Comparison of ENCODE assay signal across 25 cellular contexts in the genomic region with DNA sequence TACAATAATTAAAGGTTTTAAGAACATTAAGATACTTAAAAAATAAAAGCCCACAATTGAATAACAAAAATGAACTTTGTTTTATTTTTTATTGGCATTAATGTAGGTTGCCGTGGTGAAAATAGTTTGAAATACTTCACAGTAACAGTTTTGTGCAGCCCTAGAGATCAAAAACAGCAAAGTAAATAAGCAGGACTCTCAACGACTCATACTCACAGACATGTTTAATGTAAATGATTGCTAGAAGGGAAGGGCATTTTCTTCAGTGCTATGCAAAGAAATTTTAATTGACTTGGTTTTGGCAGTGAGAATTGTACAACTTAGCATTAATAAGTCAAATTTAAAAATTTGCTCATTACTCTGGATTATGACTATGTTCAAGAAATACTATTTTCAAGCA. TPM values are rescaled to one million over a fixed set of nuclear protein-coding genes. Genes with fewer than 3 reads are reported as not detected.
DNase-seq lines count a peak whose midpoint lies in the region; ATAC-seq, FAIRE-seq and TF ChIP-seq lines count a peak whose summit lies in the region.
"Had no signal": no experiment of that assay in that cellular context is flagged by ENCODE, and none has a peak within 500 bp of the region (broad histone marks: within the 10 kb centered on the region; RNA-seq: fewer than 3 reads in every experiment).

No MANE protein-coding gene starts in this region.

- no peaks in the 10 kb centered on the region for H3K36me3 ChIP-seq in HepG2 (replicated peaks in 1 of 2; ENCODE audit: control insufficient read depth in 1 of 2, insufficient read depth in 2 of 2, low read length in 2 of 2)
- no peaks in the 10 kb centered on the region for H3K36me3 ChIP-seq in right lobe of liver
- no peaks in the 10 kb centered on the region for H3K36me3 ChIP-seq in OCI-LY7 (ENCODE audit: insufficient read depth, low read length)
- no peaks in the 10 kb centered on the region for H3K36me3 ChIP-seq in fibroblast of lung (ENCODE audit: control insufficient read depth, insufficient read depth, low read length)
- no peaks in the 10 kb centered on the region for H3K36me3 ChIP-seq in smooth muscle cell (ENCODE audit: low read depth)
- H3K36me3 ChIP-seq: breast epithelium, colonic mucosa, esophagus muscularis mucosa had no signal

- POLR2A ChIA-PET in HepG2 (lab: Yijun Ruan, JAX) (no interaction called here), OCI-LY7 (lab: Charles Lee) (no interaction called here), MCF 10A (lab: Yijun Ruan, JAX) (no interaction called here)

- H3K36me3 Mint-ChIP-seq in MCF 10A (ENCODE audit: insufficient read depth, unreplicated experiment), result no peaks in the 10 kb centered on the region

- no peaks in the 10 kb centered on the region for H3K9me2 ChIP-seq in OCI-LY7 (ENCODE audit: insufficient read depth, low read length)

- H3F3A ChIP-seq in smooth muscle cell (ENCODE audit: low read depth), result peaks cover 7% of the 10 kb centered on the region

- in situ Hi-C loops in HepG2 (cut with HindIII; ENCODE audit: extremely low pct_ligation_motif_present, low pct_unique_long_range_greater_than_20kb), result no loop called here

- 33% methylated on average over 2 of the region's 2 CpGs for WGBS in HepG2 (ENCODE audit: low lambda C conversion rate)
- WGBS in right lobe of liver (ENCODE audit: insufficient coverage, low coverage, low lambda C conversion rate, missing lambda C conversion rate), result 75% methylated on average over 2 of the region's 2 CpGs
- WGBS in smooth muscle cell (ENCODE audit: low lambda C conversion rate), result 39% methylated on average over 2 of the region's 2 CpGs

- TF ChIP-seq CTCF in HepG2 (CRISPR knock-in tag; IDR thresholded peaks at IDR 0.05) (no peak), right lobe of liver (IDR thresholded peaks at IDR 0.05) (no peak), OCI-LY7 (conservative IDR thresholded peaks at IDR 0.05; ENCODE audit: low read length) (no peak), fibroblast of lung (conservative IDR thresholded peaks at IDR 0.05 in 1 of 2, IDR thresholded peaks at IDR 0.05 in 1 of 2; ENCODE audit: low read depth in 1 of 2, low read length in 2 of 2) (no peak), smooth muscle cell (IDR thresholded peaks at IDR 0.05; ENCODE audit: borderline replicate concordance, insufficient read depth, poor library complexity, severe bottlenecking) (no peak), MCF 10A (IDR thresholded peaks at IDR 0.05; ENCODE audit: unreplicated experiment) (no peak)

- TF ChIP-seq EP300 in HepG2 (IDR thresholded peaks at IDR 0.05; ENCODE audit: low read depth in 2 of 2, low read length in 2 of 2) (no peak), HepG2 (CRISPR knock-in tag; IDR thresholded peaks at IDR 0.05; ENCODE audit: borderline replicate concordance) (no peak)

- H3K4me1 Mint-ChIP-seq in MCF 10A (ENCODE audit: insufficient read depth, unreplicated experiment), result no peaks in the 10 kb centered on the region
- H3K4me1 Mint-ChIP-seq: CD14-positive monocyte had no signal

- H3K4me3 ChIP-seq in HepG2 (replicated peaks in 1 of 3; ENCODE audit: insufficient read depth in 1 of 3, low read depth in 2 of 3, low read length in 3 of 3), result no peak overlapping the region
- no peak overlapping the region for H3K4me3 ChIP-seq in right lobe of liver
- no peak overlapping the region for H3K4me3 ChIP-seq in OCI-LY7 (ENCODE audit: low read depth, low read length, poor library complexity, severe bottlenecking)
- H3K4me3 ChIP-seq in fibroblast of lung (replicated peaks in 1 of 4; ENCODE audit: control extremely low read depth in 1 of 4, insufficient read depth in 1 of 4, low read depth in 3 of 4, low read length in 4 of 4), result no peak overlapping the region
- no peak overlapping the region for H3K4me3 ChIP-seq in smooth muscle cell
- H3K4me3 ChIP-seq: breast epithelium, colonic mucosa, esophagus muscularis mucosa, lung, tibial nerve had no signal

- H3K9me3 Mint-ChIP-seq in MCF 10A (ENCODE audit: unreplicated experiment), result peaks cover 5% of the 10 kb centered on the region
- H3K9me3 Mint-ChIP-seq: effector memory CD8-positive, alpha-beta T cell had no signal

- H2AFZ ChIP-seq in HepG2 (ENCODE audit: low read length) (no peak overlapping the region), OCI-LY7 (ENCODE audit: low read length) (no peak overlapping the region), fibroblast of lung (ENCODE audit: low read length) (no peak overlapping the region), smooth muscle cell (ENCODE audit: low read depth) (no peak overlapping the region)

- no peaks in the 10 kb centered on the region for H3K9me3 ChIP-seq in HepG2 (ENCODE audit: low read length)
- H3K9me3 ChIP-seq in right lobe of liver, result no peaks in the 10 kb centered on the region
- no peaks in the 10 kb centered on the region for H3K9me3 ChIP-seq in OCI-LY7 (ENCODE audit: low read length)
- no peaks in the 10 kb centered on the region for H3K9me3 ChIP-seq in fibroblast of lung (ENCODE audit: control insufficient read depth, insufficient read depth, low read depth, low read length)
- H3K9me3 ChIP-seq in smooth muscle cell (replicated peaks; ENCODE audit: low read depth), result no peaks in the 10 kb centered on the region
- H3K9me3 ChIP-seq: breast epithelium, colonic mucosa, esophagus muscularis mucosa had no signal

- no peaks in the 10 kb centered on the region for H3K27me3 ChIP-seq in HepG2 (ENCODE audit: control insufficient read depth in 1 of 2, insufficient read depth in 2 of 2, low read length in 2 of 2)
- H3K27me3 ChIP-seq in right lobe of liver, result no peaks in the 10 kb centered on the region
- no peaks in the 10 kb centered on the region for H3K27me3 ChIP-seq in fibroblast of lung (ENCODE audit: control insufficient read depth, insufficient read depth, low read length)
- H3K27me3 ChIP-seq in smooth muscle cell (ENCODE audit: low read depth), result no peaks in the 10 kb centered on the region
- H3K27me3 ChIP-seq: breast epithelium, colonic mucosa, esophagus muscularis mucosa, tibial nerve had no signal

- no peaks in the 10 kb centered on the region for H4K20me1 ChIP-seq in HepG2 (ENCODE audit: insufficient read depth, low read length)
- H4K20me1 ChIP-seq in OCI-LY7 (ENCODE audit: insufficient read depth, low read length), result no peaks in the 10 kb centered on the region
- no peaks in the 10 kb centered on the region for H4K20me1 ChIP-seq in fibroblast of lung (ENCODE audit: control insufficient read depth, extremely low read depth, insufficient read depth, low read length)
- peaks cover 9% of the 10 kb centered on the region for H4K20me1 ChIP-seq in smooth muscle cell (ENCODE audit: low read depth)

- TF ChIP-seq RAD21 in HepG2 (CRISPR knock-in tag; IDR thresholded peaks at IDR 0.05), result no peak

- TF ChIP-seq POLR2A in HepG2 (IDR thresholded peaks at IDR 0.05; ENCODE audit: insufficient read depth in 1 of 2, low read depth in 2 of 2, low read length in 2 of 2), result no peak
- no peak for TF ChIP-seq POLR2A in right lobe of liver (IDR thresholded peaks at IDR 0.05)

- intact Hi-C loops in HepG2 (cut with micrococcal nuclease; ENCODE audit: unreplicated experiment), result no loop called here
- intact Hi-C loops in right lobe of liver (cut with DNase I), result no loop called here
- intact Hi-C loops in OCI-LY7 (cut with micrococcal nuclease; ENCODE audit: unreplicated experiment), result no loop called here
- intact Hi-C loops in MCF 10A (cut with micrococcal nuclease), result no loop called here

- H3K4me3 Mint-ChIP-seq in MCF 10A (ENCODE audit: unreplicated experiment), result no peak overlapping the region
- H3K4me3 Mint-ChIP-seq: activated B cell treated with CpG ODN at 0.5 μM for 24 hours; activated CD4-positive, alpha-beta memory T cell treated with anti-CD3 and anti-CD28 coated beads, Interleukin-2, amount 10 ng/mL, durations not matched to agents 7 days and 5 days; CD14-positive monocyte; effector memory CD8-positive, alpha-beta T cell; IgD-negative memory B cell had no signal

- H3K27ac Mint-ChIP-seq in MCF 10A (ENCODE audit: low read depth, unreplicated experiment), result no peak overlapping the region
- H3K27ac Mint-ChIP-seq: activated B cell treated with CpG ODN at 0.5 μM for 24 hours; CD14-positive monocyte; effector memory CD8-positive, alpha-beta T cell; IgD-negative memory B cell; progenitor cell of endocrine pancreas had no signal

- CTCF ChIA-PET in HepG2 (lab: Yijun Ruan, JAX; ENCODE audit: low intra/inter-chr PET ratio, low total read pairs), result no interaction called here
- CTCF ChIA-PET in OCI-LY7 (lab: Charles Lee; ENCODE audit: unreplicated experiment), result no interaction called here
- CTCF ChIA-PET in MCF 10A (lab: Yijun Ruan, JAX), result no interaction called here

- peak; percentile 8 for FAIRE-seq in HepG2 (lab: Jason Lieb, UNC)

- ATAC-seq in HepG2 (peak; percentile 41; the same call in 1 of the 3 replicates), right lobe of liver (no peak)
- ATAC-seq: effector memory CD8-positive, alpha-beta T cell had no signal

- no peaks in the 10 kb centered on the region for H3K79me2 ChIP-seq in HepG2 (ENCODE audit: insufficient read depth, low read length)
- H3K79me2 ChIP-seq in OCI-LY7 (ENCODE audit: insufficient read depth, low read depth, low read length), result no peaks in the 10 kb centered on the region
- H3K79me2 ChIP-seq in fibroblast of lung (ENCODE audit: control insufficient read depth, insufficient read depth, low read length), result no peaks in the 10 kb centered on the region
- H3K79me2 ChIP-seq in smooth muscle cell (ENCODE audit: low read depth), result peaks cover 4% of the 10 kb centered on the region

- H3K27ac ChIP-seq in HepG2 (ENCODE audit: extremely low read length, insufficient read depth, low read length) (no peak overlapping the region), right lobe of liver (no peak overlapping the region), OCI-LY7 (ENCODE audit: low read depth, low read length, poor library complexity, severe bottlenecking) (no peak overlapping the region), fibroblast of lung (ENCODE audit: insufficient read depth, low read length) (peak overlapping the region; percentile 21), smooth muscle cell (ENCODE audit: low read depth) (peak overlapping the region; percentile 45)
- H3K27ac ChIP-seq: breast epithelium, colonic mucosa, esophagus muscularis mucosa, tibial nerve had no signal

- H3K27me3 Mint-ChIP-seq in MCF 10A (ENCODE audit: insufficient read depth, unreplicated experiment), result no peaks in the 10 kb centered on the region
- H3K27me3 Mint-ChIP-seq: activated B cell treated with CpG ODN at 0.5 μM for 24 hours; activated CD4-positive, alpha-beta memory T cell treated with anti-CD3 and anti-CD28 coated beads, Interleukin-2, amount 10 ng/mL, durations not matched to agents 7 days and 5 days; effector memory CD8-positive, alpha-beta T cell; IgD-negative memory B cell; progenitor cell of endocrine pancreas had no signal

- H3K4me2 ChIP-seq in HepG2 (ENCODE audit: low read depth, low read length) (no peak overlapping the region), OCI-LY7 (ENCODE audit: low read length) (no peak overlapping the region), fibroblast of lung (ENCODE audit: extremely low read depth, insufficient read depth, low read length) (no peak overlapping the region), smooth muscle cell (peak overlapping the region; percentile 30)

- DNase-seq in HepG2 (ENCODE audit: low spot score) (peak; percentile 18), right lobe of liver (no peak), OCI-LY7 (ENCODE audit: low spot score) (no peak), fibroblast of lung (ENCODE audit: low read depth in 2 of 2) (peak; percentile 13 to 69), smooth muscle cell (lab: John Stamatoyannopoulos, UW; ENCODE audit: unreplicated experiment) (no peak), cerebellar nuclear complex (lab: John Stamatoyannopoulos, UW) (no peak), MCF 10A (ENCODE audit: unreplicated experiment) (no peak)
- no peak for DNase-seq in activated CD4-positive, alpha-beta T cell treated with anti-CD3 and anti-CD28 coated beads, Interleukin-2, amount 50 U/mL, for 1 hour
- DNase-seq: activated B cell treated with CpG ODN at 0.5 μM for 24 hours; activated CD4-positive, alpha-beta memory T cell treated with anti-CD3 and anti-CD28 coated beads, Interleukin-2, amount 10 ng/mL, durations not matched to agents 7 days and 5 days; activated naive CD4-positive, alpha-beta T cell; colonic mucosa; effector memory CD8-positive, alpha-beta T cell; islet precursor cell; NCI-H1436; NCI-H2107; NCI-H524 treated with DMSO at 0.1 percent for 48 hours; T-helper 9 cell had no signal

- H3K4me1 ChIP-seq in HepG2 (ENCODE audit: insufficient read depth, low read length) (peaks cover 21% of the 10 kb centered on the region), right lobe of liver (no peaks in the 10 kb centered on the region), OCI-LY7 (ENCODE audit: insufficient read depth, low read length, poor library complexity, severe bottlenecking) (peaks cover 4% of the 10 kb centered on the region), fibroblast of lung (ENCODE audit: control insufficient read depth, extremely low read depth, insufficient read depth, low read length) (no peaks in the 10 kb centered on the region), smooth muscle cell (ENCODE audit: low read depth) (no peaks in the 10 kb centered on the region)
- H3K4me1 ChIP-seq: breast epithelium, colonic mucosa, esophagus muscularis mucosa, tibial nerve had no signal

- H3K9ac ChIP-seq in HepG2 (ENCODE audit: insufficient read depth, low read depth, low read length) (no peak overlapping the region), fibroblast of lung (ENCODE audit: insufficient read depth, low read length) (no peak overlapping the region), smooth muscle cell (ENCODE audit: low read depth) (no peak overlapping the region)

- BruUV-seq in HepG2 (replicated peaks; lab: Mats Ljungman, UMichigan), result no TSS peak
- TSS peak; percentile 14 for BruUV-seq in OCI-LY7 (replicated peaks; lab: Mats Ljungman, UMichigan)
- BruUV-seq in MCF 10A (replicated peaks; lab: Mats Ljungman, UMichigan), result no TSS peak

RNA-seq across cellular contexts. Expression of a gene that starts 16.0 kb away (rescaled TPM):
- total RNA-seq in HepG2 (2016; rRNA removed; fragmentation: Illumina TruSeq; extraction: Trizol) (16.0 and 26.0 TPM in 2 replicates), right lobe of liver (1 to 10 TPM; 4.3 to 7.6 (median 5.5) TPM), OCI-LY7 (2022) (12.8 and 14.5 TPM in 2 replicates), fibroblast of lung (17.5 and 18.3 TPM in 2 replicates), smooth muscle cell (6.6 and 9.1 TPM in 2 replicates), MCF 10A (2022) (15.7 and 17.5 TPM in 2 replicates)
- 1.3 and 3.1 TPM in 2 replicates for total RNA-seq in HepG2 (2016; cell fraction: cytosol; rRNA removed; fragmentation: Illumina TruSeq; extraction: Trizol; ENCODE audit: low read depth)
- total RNA-seq in HepG2 (2016; cell fraction: insoluble cytoplasmic fraction; rRNA removed; fragmentation: Illumina TruSeq; extraction: Trizol), result 15.0 and 24.2 TPM in 2 replicates
- total RNA-seq in HepG2 (2016; cell fraction: membrane; rRNA removed; fragmentation: Illumina TruSeq; extraction: Trizol), result 6.7 and 7.3 TPM in 2 replicates
- total RNA-seq in HepG2 (2016; cell fraction: nucleus; rRNA removed; fragmentation: Illumina TruSeq; extraction: Trizol), result 13.9 and 16.9 TPM in 2 replicates
- polyA plus RNA-seq in HepG2 (2011; rRNA removed) (3.1 and 3.6 TPM in 2 replicates), fibroblast of lung (8.0 and 9.3 TPM in 2 replicates), smooth muscle cell (4.1 and 4.5 TPM in 2 replicates)
- polyA plus RNA-seq in HepG2 (2011; cell fraction: cytosol; rRNA removed), result 1.1 and 2.0 TPM in 2 replicates
- 1.5 and 2.7 TPM in 2 replicates for polyA plus RNA-seq in HepG2 (2011; cell fraction: nucleus; rRNA removed)
- polyA plus RNA-seq in HepG2 (2012), result 4.0 and 8.5 TPM in 2 replicates
- polyA plus RNA-seq in HepG2 (2016; cell fraction: cytosol; fragmentation: Illumina TruSeq; extraction: Trizol; ENCODE audit: low read depth), result 0.78 and 0.84 TPM in 2 replicates
- 16.4 and 17.2 TPM in 2 replicates for polyA plus RNA-seq in HepG2 (2016; cell fraction: insoluble cytoplasmic fraction; fragmentation: Illumina TruSeq; extraction: Trizol; ENCODE audit: low read depth)
- 1.7 and 2.0 TPM in 2 replicates for polyA plus RNA-seq in HepG2 (2016; cell fraction: membrane; fragmentation: Illumina TruSeq; extraction: Trizol; ENCODE audit: low read depth)
- polyA plus RNA-seq in HepG2 (2016; cell fraction: nucleus; fragmentation: Illumina TruSeq; extraction: Trizol; ENCODE audit: insufficient read depth, low read depth), result 12.2 and 12.8 TPM in 2 replicates
- 1.0 and 4.4 TPM in 2 replicates for polyA minus RNA-seq in HepG2 (2011; rRNA and poly(A)+ RNA removed; ENCODE audit: low replicate concordance)
- polyA minus RNA-seq in HepG2 (2011; cell fraction: cytosol; rRNA and poly(A)+ RNA removed), result 1.4 and 4.2 TPM in 2 replicates
- polyA minus RNA-seq in HepG2 (2011; cell fraction: nucleus; rRNA and poly(A)+ RNA removed), result 5.6 and 10.4 TPM in 2 replicates
- 7.0 and 17.6 TPM in 2 replicates for total RNA-seq in OCI-LY7 (2014; rRNA removed; shearing (Covaris generic))
- polyA plus RNA-seq in fibroblast of lung (2012), result 8.6 and 10.5 TPM in 2 replicates
- 3.9 and 7.4 TPM in 2 replicates for polyA minus RNA-seq in fibroblast of lung (ENCODE audit: low replicate concordance)

RNA-seq across cellular contexts. Expression of a gene that starts 16.1 kb away (rescaled TPM):
- 12.4 and 22.1 TPM in 2 replicates for total RNA-seq in HepG2 (2016; rRNA removed; fragmentation: Illumina TruSeq; extraction: Trizol)
- 9.6 and 11.5 TPM in 2 replicates for total RNA-seq in HepG2 (2016; cell fraction: cytosol; rRNA removed; fragmentation: Illumina TruSeq; extraction: Trizol; ENCODE audit: low read depth)
- 13.5 and 21.9 TPM in 2 replicates for total RNA-seq in HepG2 (2016; cell fraction: insoluble cytoplasmic fraction; rRNA removed; fragmentation: Illumina TruSeq; extraction: Trizol)
- 11.4 and 11.5 TPM in 2 replicates for total RNA-seq in HepG2 (2016; cell fraction: membrane; rRNA removed; fragmentation: Illumina TruSeq; extraction: Trizol)
- 65.0 and 69.3 TPM in 2 replicates for total RNA-seq in HepG2 (2016; cell fraction: nucleus; rRNA removed; fragmentation: Illumina TruSeq; extraction: Trizol)
- 5.6 and 6.9 TPM in 2 replicates for polyA plus RNA-seq in HepG2 (2011; rRNA removed)
- 4.1 and 4.9 TPM in 2 replicates for polyA plus RNA-seq in HepG2 (2011; cell fraction: cytosol; rRNA removed)
- 5.6 and 7.7 TPM in 2 replicates for polyA plus RNA-seq in HepG2 (2011; cell fraction: nucleus; rRNA removed)
- 6.5 and 6.8 TPM in 2 replicates for polyA plus RNA-seq in HepG2 (2012)
- polyA plus RNA-seq in HepG2 (2016; cell fraction: cytosol; fragmentation: Illumina TruSeq; extraction: Trizol; ENCODE audit: low read depth), result 4.5 and 7.6 TPM in 2 replicates
- 14.9 and 15.7 TPM in 2 replicates for polyA plus RNA-seq in HepG2 (2016; cell fraction: insoluble cytoplasmic fraction; fragmentation: Illumina TruSeq; extraction: Trizol; ENCODE audit: low read depth)
- polyA plus RNA-seq in HepG2 (2016; cell fraction: membrane; fragmentation: Illumina TruSeq; extraction: Trizol; ENCODE audit: low read depth), result 9.2 and 10.6 TPM in 2 replicates
- 29.4 and 31.5 TPM in 2 replicates for polyA plus RNA-seq in HepG2 (2016; cell fraction: nucleus; fragmentation: Illumina TruSeq; extraction: Trizol; ENCODE audit: insufficient read depth, low read depth)
- 13.5 and 16.6 TPM in 2 replicates for polyA minus RNA-seq in HepG2 (2011; rRNA and poly(A)+ RNA removed; ENCODE audit: low replicate concordance)
- polyA minus RNA-seq in HepG2 (2011; cell fraction: cytosol; rRNA and poly(A)+ RNA removed), result 2.1 and 4.6 TPM in 2 replicates
- 34.6 and 50.2 TPM in 2 replicates for polyA minus RNA-seq in HepG2 (2011; cell fraction: nucleus; rRNA and poly(A)+ RNA removed)
- total RNA-seq in right lobe of liver, result 1 to 10 TPM; 3.5 to 6.8 (median 5.9) TPM
- 12.9 and 16.8 TPM in 2 replicates for total RNA-seq in OCI-LY7 (2014; rRNA removed; shearing (Covaris generic))
- total RNA-seq in OCI-LY7 (2022), result 11.0 and 15.8 TPM in 2 replicates
- 84.7 and 93.3 TPM in 2 replicates for total RNA-seq in fibroblast of lung
- 39.0 and 39.8 TPM in 2 replicates for polyA plus RNA-seq in fibroblast of lung
- 23.3 and 25.1 TPM in 2 replicates for polyA plus RNA-seq in fibroblast of lung (2012)
- 5.1 and 24.7 TPM in 2 replicates for polyA minus RNA-seq in fibroblast of lung (ENCODE audit: low replicate concordance)
- 11.8 and 28.7 TPM in 2 replicates for total RNA-seq in smooth muscle cell
- polyA plus RNA-seq in smooth muscle cell, result 5.5 and 5.7 TPM in 2 replicates
- 7.9 and 12.6 TPM in 2 replicates for total RNA-seq in MCF 10A (2022)

Comparison
In these comparisons a context has a peak if more than half of its experiments do, and no peak if none do; other contexts are left out.
1. DNase-seq: peak in HepG2 (single experiment) and fibroblast of lung (2 of 2); none in right lobe of liver (0 of 3), OCI-LY7 (single experiment), smooth muscle cell (single experiment), cerebellar nuclear complex (0 of 2), MCF 10A (single experiment) and activated CD4-positive, alpha-beta T cell treated with anti-CD3 and anti-CD28 coated beads, Interleukin-2, amount 50 U/mL, for 1 hour (single experiment).
2. H3K27ac ChIP-seq: peak in fibroblast of lung (single experiment) and smooth muscle cell (single experiment); none in HepG2 (single experiment), right lobe of liver (0 of 3) and OCI-LY7 (single experiment).